In genomic region chr4:5638316-5638715, GRCh38 we compare ENCODE assay signal across 18 cellular contexts.
DNase-seq lines count a peak whose midpoint lies in the region; ATAC-seq, FAIRE-seq and TF ChIP-seq lines count a peak whose summit lies in the region.
"Had no signal": no experiment of that assay in that cellular context is flagged by ENCODE, and none has a peak within 500 bp of the region (broad histone marks: within the 10 kb centered on the region; RNA-seq: fewer than 3 reads in every experiment).

No MANE protein-coding gene starts in this region.

- H3K79me2 ChIP-seq in keratinocyte (ENCODE audit: control insufficient read depth, insufficient read depth, low read length): no peaks in the 10 kb centered on the region

- H3K4me3 ChIP-seq in AG04449 (ENCODE audit: low read depth, low read length): no peak overlapping the region
- H3K4me3 ChIP-seq in brain microvascular endothelial cell (ENCODE audit: low read depth, low read length): no peak overlapping the region
- no peak overlapping the region for H3K4me3 ChIP-seq in keratinocyte (ENCODE audit: control insufficient read depth in 2 of 3, extremely low read depth in 1 of 3, insufficient read depth in 2 of 3, low read depth in 1 of 3, low read length in 3 of 3)
- H3K4me3 ChIP-seq: coronary artery had no signal

- no peak overlapping the region for H2AFZ ChIP-seq in keratinocyte (ENCODE audit: control insufficient read depth, low read length)

- no peaks in the 10 kb centered on the region for H3K27me3 ChIP-seq in brain microvascular endothelial cell (replicated peaks)
- no peaks in the 10 kb centered on the region for H3K27me3 ChIP-seq in keratinocyte (ENCODE audit: control insufficient read depth, extremely low read depth, insufficient read depth, low read length)

- POLR2A ChIA-PET in AG04449 (lab: Yijun Ruan, JAX): interaction anchor here (0.5 to 0.7 kb wide), 2 partner anchors 175 to 186 kb away, joined by 3 read pairs; no protein-coding TSS in a partner anchor

- peak; percentile 88 for FAIRE-seq in keratinocyte (lab: Jason Lieb, UNC)
- FAIRE-seq: GM18507 had no signal

- no peaks in the 10 kb centered on the region for H4K20me1 ChIP-seq in keratinocyte (ENCODE audit: control insufficient read depth, extremely low read depth, insufficient read depth, low read length)

- in situ Hi-C loops in brain microvascular endothelial cell (cut with HindIII; ENCODE audit: low pct_ligation_motif_present, low sequenced_read_pairs): no loop called here

- H3K9me3 ChIP-seq in keratinocyte (ENCODE audit: control insufficient read depth, low read depth, low read length): peaks cover 5% of the 10 kb centered on the region

- H3K4me2 ChIP-seq in keratinocyte (ENCODE audit: control insufficient read depth, extremely low read depth, insufficient read depth, low read depth, low read length): peak overlapping the region; percentile 23

- H3K36me3 ChIP-seq in brain microvascular endothelial cell (replicated peaks) (peaks cover 8% of the 10 kb centered on the region), keratinocyte (ENCODE audit: control insufficient read depth in 2 of 2, extremely low read depth in 1 of 2, insufficient read depth in 2 of 2, low read length in 2 of 2) (peaks cover 6 to 10% of the 10 kb centered on the region in 2 experiments)

- TF ChIP-seq CTCF in AG04449 (IDR thresholded peaks at IDR 0.05; ENCODE audit: insufficient read depth, low read length, missing control alignments) (no peak), brain microvascular endothelial cell (IDR thresholded peaks at IDR 0.05; ENCODE audit: low read depth, low read length, missing control alignments) (no peak), keratinocyte (optimal IDR thresholded peaks at IDR 0.05 in 1 of 3, IDR thresholded peaks at IDR 0.05 in 1 of 3, conservative IDR thresholded peaks at IDR 0.05 in 1 of 3; ENCODE audit: extremely low read depth in 1 of 3, insufficient read depth in 2 of 3, low read length in 3 of 3) (no peak)

- ATAC-seq in GM21529 (IDR thresholded peaks at IDR 0.05; ENCODE audit: unreplicated experiment) (no peak), GM19397 (IDR thresholded peaks at IDR 0.05; ENCODE audit: unreplicated experiment) (no peak)
- ATAC-seq: natural killer cell treated with Interleukin-12 subunit alpha and Interleukin-12 subunit beta and Interleukin-15 and Interleukin-18, amount 100 ng/mL, for 72 hours had no signal

- dilution Hi-C loops in keratinocyte (cut with MboI; ENCODE audit: extremely low pct_ligation_motif_present, low sequenced_read_pairs): no loop called here

- DNase-seq in AG04449 (ENCODE audit: low read depth, low spot score) (peak; percentile 58), HPDE6-E6E7 (ENCODE audit: extremely low spot score) (peak; percentile 22), brain microvascular endothelial cell (peak; percentile 81), keratinocyte (ENCODE audit: low read depth, low spot score) (peak; percentile 77), HK-2 (ENCODE audit: unreplicated experiment) (no peak), T-helper 9 cell (no peak)
- DNase-seq: activated CD4-positive, alpha-beta T cell treated with anti-CD3 and anti-CD28 coated beads, Interleukin-2, amount 10 ng/mL, durations not matched to agents 7 days and 5 days; activated naive CD8-positive, alpha-beta T cell treated with anti-CD3 and anti-CD28 coated beads, Interleukin-2, amount 10 ng/mL, durations not matched to agents 7 days and 5 days; activated T-cell treated with anti-CD3 and anti-CD28 coated beads, Interleukin-2, amount 50 U/mL, for 1 hour; NCI-H1092; retina; SHP77 treated with DMSO at 0.1 percent for 48 hours; stimulated activated CD4-positive, alpha-beta T cell treated with anti-CD3 and anti-CD28 coated beads, Interleukin-1b, Interleukin-23, amount 100 ng/mL, for 48 hours had no signal

- peak overlapping the region; percentile 42 for H3K9ac ChIP-seq in keratinocyte (ENCODE audit: control insufficient read depth, extremely low read depth, insufficient read depth, low read length)

- no peaks in the 10 kb centered on the region for H3K9me1 ChIP-seq in keratinocyte (ENCODE audit: control insufficient read depth, extremely low read depth, insufficient read depth, low read length)

- H3K27ac ChIP-seq in brain microvascular endothelial cell (peak overlapping the region; percentile 75), keratinocyte (ENCODE audit: control insufficient read depth, insufficient read depth, low read length) (peak overlapping the region; percentile 74)
- H3K27ac ChIP-seq: coronary artery had no signal

- peaks cover 49% of the 10 kb centered on the region for H3K4me1 ChIP-seq in keratinocyte (ENCODE audit: control insufficient read depth, extremely low read depth, insufficient read depth, low read length)

- CTCF ChIA-PET in AG04449 (lab: Yijun Ruan, JAX): interaction anchor here (1.4 to 1.8 kb wide), 3 partner anchors 9 to 183 kb away, joined by 4 to 5 read pairs (median 5); no protein-coding TSS in a partner anchor

Comparison
In these comparisons a context has a peak if more than half of its experiments do, and no peak if none do; other contexts are left out.
1. DNase-seq: peak in AG04449 (single experiment), HPDE6-E6E7 (single experiment), brain microvascular endothelial cell (single experiment) and keratinocyte (single experiment); none in HK-2 (single experiment) and T-helper 9 cell (single experiment).